Comparison of ENCODE assay signal across 8 cellular contexts in genomic region chr2:231037731-231038482, GRCh38. TPM values are rescaled to one million over a fixed set of nuclear protein-coding genes. Genes with fewer than 3 reads are reported as not detected.
DNase-seq lines count a peak whose midpoint lies in the region; ATAC-seq and TF ChIP-seq lines count a peak whose summit lies in the region.

No MANE protein-coding gene starts in this region.

- H3K4me1 Mint-ChIP-seq in activated CD4-positive, alpha-beta T cell treated with anti-CD3 and anti-CD28 coated beads, Interleukin-2, amount 10 ng/mL, durations not matched to agents 7 days and 5 days, result peaks cover 2% of the 10 kb centered on the region
- H3K4me1 Mint-ChIP-seq in activated T-helper 17 cell treated with anti-CD3 and anti-CD28 coated beads, Interleukin-2, amount 50 U/mL, for 72 hours, result no peaks in the 10 kb centered on the region
- H3K4me1 Mint-ChIP-seq in stimulated activated naive CD8-positive, alpha-beta T cell treated with anti-CD3 and anti-CD28 coated beads, Interleukin-15, amount 100 ng/mL, for 72 hours, result peaks cover 9% of the 10 kb centered on the region

- POLR2A ChIA-PET in activated CD4-positive, alpha-beta T cell treated with anti-CD3 and anti-CD28 coated beads, Interleukin-2, amount 10 ng/mL, durations not matched to agents 7 days and 5 days (lab: Charles Lee), result no interaction called here

- ATAC-seq in activated T-helper 17 cell treated with anti-CD3 and anti-CD28 coated beads, Interleukin-2, amount 50 U/mL, for 72 hours (replicated peaks), result peak; percentile 53
- peak; percentile 63 for ATAC-seq in stimulated activated naive CD8-positive, alpha-beta T cell treated with anti-CD3 and anti-CD28 coated beads, Interleukin-15, amount 100 ng/mL, for 72 hours
- no peak for ATAC-seq in HG02973 (IDR thresholded peaks at IDR 0.05; ENCODE audit: unreplicated experiment)

- peaks cover 75% of the 10 kb centered on the region for H3K27me3 Mint-ChIP-seq in activated CD4-positive, alpha-beta T cell treated with anti-CD3 and anti-CD28 coated beads, Interleukin-2, amount 10 ng/mL, durations not matched to agents 7 days and 5 days
- peaks cover 57% of the 10 kb centered on the region for H3K27me3 Mint-ChIP-seq in activated T-helper 17 cell treated with anti-CD3 and anti-CD28 coated beads, Interleukin-2, amount 50 U/mL, for 72 hours
- peaks cover 90% of the 10 kb centered on the region for H3K27me3 Mint-ChIP-seq in stimulated activated naive CD8-positive, alpha-beta T cell treated with anti-CD3 and anti-CD28 coated beads, Interleukin-15, amount 100 ng/mL, for 72 hours

- H3K9me3 Mint-ChIP-seq in activated CD4-positive, alpha-beta T cell treated with anti-CD3 and anti-CD28 coated beads, Interleukin-2, amount 10 ng/mL, durations not matched to agents 7 days and 5 days, result no peaks in the 10 kb centered on the region
- no peaks in the 10 kb centered on the region for H3K9me3 Mint-ChIP-seq in activated T-helper 17 cell treated with anti-CD3 and anti-CD28 coated beads, Interleukin-2, amount 50 U/mL, for 72 hours
- H3K9me3 Mint-ChIP-seq in stimulated activated naive CD8-positive, alpha-beta T cell treated with anti-CD3 and anti-CD28 coated beads, Interleukin-15, amount 100 ng/mL, for 72 hours, result no peaks in the 10 kb centered on the region

- TF ChIP-seq CTCF in kidney epithelial cell (IDR thresholded peaks at IDR 0.05; ENCODE audit: insufficient read depth, low read length, poor library complexity, severe bottlenecking), result no peak

- H3K36me3 Mint-ChIP-seq in activated CD4-positive, alpha-beta T cell treated with anti-CD3 and anti-CD28 coated beads, Interleukin-2, amount 10 ng/mL, durations not matched to agents 7 days and 5 days (ENCODE audit: low read depth), result no peaks in the 10 kb centered on the region
- H3K36me3 Mint-ChIP-seq in activated T-helper 17 cell treated with anti-CD3 and anti-CD28 coated beads, Interleukin-2, amount 50 U/mL, for 72 hours (ENCODE audit: low read depth), result peaks cover 6% of the 10 kb centered on the region

- H3K4me3 Mint-ChIP-seq in activated CD4-positive, alpha-beta T cell treated with anti-CD3 and anti-CD28 coated beads, Interleukin-2, amount 10 ng/mL, durations not matched to agents 7 days and 5 days, result peak overlapping the region; percentile 25
- peak overlapping the region; percentile 64 for H3K4me3 Mint-ChIP-seq in activated T-helper 17 cell treated with anti-CD3 and anti-CD28 coated beads, Interleukin-2, amount 50 U/mL, for 72 hours
- H3K4me3 Mint-ChIP-seq in stimulated activated naive CD8-positive, alpha-beta T cell treated with anti-CD3 and anti-CD28 coated beads, Interleukin-15, amount 100 ng/mL, for 72 hours, result peak overlapping the region; percentile 37 to 73

- H3K36me3 ChIP-seq in kidney epithelial cell (ENCODE audit: control insufficient read depth, insufficient read depth, low read length), result no peaks in the 10 kb centered on the region

- H3K27me3 ChIP-seq in kidney epithelial cell (ENCODE audit: control insufficient read depth, insufficient read depth, low read length), result peaks cover 34% of the 10 kb centered on the region

- CTCF ChIA-PET in activated CD4-positive, alpha-beta T cell treated with anti-CD3 and anti-CD28 coated beads, Interleukin-2, amount 10 ng/mL, durations not matched to agents 7 days and 5 days (lab: Charles Lee), result interaction anchor here (0.6 to 1.2 kb wide), 2 partner anchors 13 to 1500 kb away, joined by 3 to 4 read pairs; no protein-coding TSS in a partner anchor

- peak overlapping the region; percentile 15 for H3K4me3 ChIP-seq in kidney epithelial cell (ENCODE audit: low read depth, low read length)

- DNase-seq in activated CD4-positive, alpha-beta T cell treated with anti-CD3 and anti-CD28 coated beads, Interleukin-2, amount 10 ng/mL, durations not matched to agents 7 days and 5 days, result no peak
- DNase-seq in activated CD4-positive, alpha-beta T cell treated with anti-CD3 and anti-CD28 coated beads for 1 hour, result no peak
- no peak for DNase-seq in kidney epithelial cell (ENCODE audit: low read depth)
- no peak for DNase-seq in stimulated activated naive CD8-positive, alpha-beta T cell treated with anti-CD3 and anti-CD28 coated beads, Interleukin-15, amount 100 ng/mL, for 72 hours
- no peak for DNase-seq in stimulated activated naive CD4-positive, alpha-beta T cell (lab: John Stamatoyannopoulos, UW)
- DNase-seq in CD1c-positive myeloid dendritic cell (ENCODE audit: extremely low spot score), result no peak

- no peak overlapping the region for H3K27ac Mint-ChIP-seq in activated CD4-positive, alpha-beta T cell treated with anti-CD3 and anti-CD28 coated beads, Interleukin-2, amount 10 ng/mL, durations not matched to agents 7 days and 5 days
- H3K27ac Mint-ChIP-seq in activated T-helper 17 cell treated with anti-CD3 and anti-CD28 coated beads, Interleukin-2, amount 50 U/mL, for 72 hours, result no peak overlapping the region
- H3K27ac Mint-ChIP-seq in stimulated activated naive CD8-positive, alpha-beta T cell treated with anti-CD3 and anti-CD28 coated beads, Interleukin-15, amount 100 ng/mL, for 72 hours, result no peak overlapping the region

RNA-seq across cellular contexts. Expression of gene C2orf72, which starts 0.6 kb away (rescaled TPM):
- under 1 TPM in 1 of 2 experiments, not detected in 1; 0.15 TPM for total RNA-seq in activated CD4-positive, alpha-beta T cell treated with anti-CD3 and anti-CD28 coated beads, Interleukin-2, amount 10 ng/mL, durations not matched to agents 7 days and 5 days
- 1 to 10 TPM in 1 of 2 donors, under 1 TPM in 1; 0.48 to 3.3 TPM for total RNA-seq in activated T-helper 17 cell treated with anti-CD3 and anti-CD28 coated beads, Interleukin-2, amount 50 U/mL, for 72 hours
- total RNA-seq in kidney epithelial cell, result 0.63 and 1.3 TPM in 2 replicates

RNA-seq across cellular contexts. Expression of gene PSMD1, which starts 18.8 kb away (rescaled TPM):
- total RNA-seq in activated CD4-positive, alpha-beta T cell treated with anti-CD3 and anti-CD28 coated beads, Interleukin-2, amount 10 ng/mL, durations not matched to agents 7 days and 5 days, result 100 to 1,000 TPM in 1 of 2 experiments, 10 to 100 TPM in 1; 80.5 to 101 TPM
- 100 to 1,000 TPM in 1 of 2 donors, 10 to 100 TPM in 1; 70.2 to 154 TPM for total RNA-seq in activated T-helper 17 cell treated with anti-CD3 and anti-CD28 coated beads, Interleukin-2, amount 50 U/mL, for 72 hours
- 73.1 and 77.2 TPM in 2 replicates for total RNA-seq in kidney epithelial cell

RNA-seq across cellular contexts. Expression of gene SPATA3, which starts 42.0 kb away (rescaled TPM):
- total RNA-seq in activated CD4-positive, alpha-beta T cell treated with anti-CD3 and anti-CD28 coated beads, Interleukin-2, amount 10 ng/mL, durations not matched to agents 7 days and 5 days, result under 1 TPM in 1 of 2 experiments, not detected in 1; 0.71 TPM
- 1 to 10 TPM; 2.2 to 2.5 TPM for total RNA-seq in activated T-helper 17 cell treated with anti-CD3 and anti-CD28 coated beads, Interleukin-2, amount 50 U/mL, for 72 hours
- not detected in 2 replicates for total RNA-seq in kidney epithelial cell
